Comparison of ENCODE assay signal across 15 cellular contexts in genomic region chr12:88558341-88558867, GRCh38. TPM values are rescaled to one million over a fixed set of nuclear protein-coding genes. Genes with fewer than 3 reads are reported as not detected.
"Had no signal": no experiment of that assay in that cellular context is flagged by ENCODE, and none has a peak within 500 bp of the region (broad histone marks: within the 10 kb centered on the region; RNA-seq: fewer than 3 reads in every experiment).

No MANE protein-coding gene starts in this region.

- H3K9me3 ChIP-seq: prostate gland, right lobe of liver had no signal

- H3K4me3 Mint-ChIP-seq: activated CD4-positive, alpha-beta memory T cell treated with anti-CD3 and anti-CD28 coated beads, Interleukin-2, amount 10 ng/mL, durations not matched to agents 7 days and 5 days; activated naive CD8-positive, alpha-beta T cell treated with anti-CD3 and anti-CD28 coated beads for 36 hours; activated T-cell treated with anti-CD3 and anti-CD28 coated beads, Interleukin-2, amount 50 U/mL, for 72 hours; memory B cell; nephron; stimulated activated naive B cell treated with anti-CD40 and anti-IgM and Interleukin-4, amounts not matched to agents 10 μg/mL and 1 μg/mL and 100 μg/mL, for 72 hours had no signal

- H3K27me3 ChIP-seq: cardiac muscle cell, right lobe of liver had no signal

- H3K36me3 Mint-ChIP-seq: activated naive CD8-positive, alpha-beta T cell treated with anti-CD3 and anti-CD28 coated beads for 36 hours; memory B cell; stimulated activated naive B cell treated with anti-CD40 and anti-IgM and Interleukin-4, amounts not matched to agents 10 μg/mL and 1 μg/mL and 100 μg/mL, for 72 hours had no signal

- ATAC-seq: activated T-cell treated with anti-CD3 and anti-CD28 coated beads, Interleukin-2, amount 50 U/mL, for 72 hours; stimulated activated naive B cell treated with anti-CD40 and anti-IgM and Interleukin-4, amounts not matched to agents 10 μg/mL and 1 μg/mL and 100 μg/mL, for 72 hours had no signal

- H3K4me3 ChIP-seq: cardiac muscle cell, prostate gland, right lobe of liver had no signal

- H3K27ac Mint-ChIP-seq: activated CD4-positive, alpha-beta memory T cell treated with anti-CD3 and anti-CD28 coated beads, Interleukin-2, amount 10 ng/mL, durations not matched to agents 7 days and 5 days; activated naive CD8-positive, alpha-beta T cell treated with anti-CD3 and anti-CD28 coated beads for 36 hours; activated T-cell treated with anti-CD3 and anti-CD28 coated beads, Interleukin-2, amount 50 U/mL, for 72 hours; memory B cell; nephron; stimulated activated naive B cell treated with anti-CD40 and anti-IgM and Interleukin-4, amounts not matched to agents 10 μg/mL and 1 μg/mL and 100 μg/mL, for 72 hours had no signal

- DNase-seq: activated CD4-positive, alpha-beta memory T cell treated with anti-CD3 and anti-CD28 coated beads, Interleukin-2, amount 10 ng/mL, durations not matched to agents 7 days and 5 days; activated CD8-positive, alpha-beta memory T cell treated with anti-CD3 and anti-CD28 coated beads, Interleukin-2, amount 50 U/mL, for 4 hours; activated gamma-delta T cell treated with Interleukin-2 at 50 U/mL for 16 hours; activated naive CD8-positive, alpha-beta T cell treated with anti-CD3 and anti-CD28 coated beads for 36 hours; activated T-cell treated with anti-CD3 and anti-CD28 coated beads, Interleukin-2, amount 50 U/mL, for 72 hours; hippocampal formation; occipital lobe; right lobe of liver; stimulated activated CD4-positive, alpha-beta T cell treated with anti-CD3 and anti-CD28 coated beads, Interleukin-2, amount 100 ng/mL, for 24 hours; stimulated activated naive B cell treated with anti-CD40 and anti-IgM and Interleukin-4, amounts not matched to agents 10 μg/mL and 1 μg/mL and 100 μg/mL, for 72 hours; substantia nigra had no signal

- H3K27me3 Mint-ChIP-seq: activated CD4-positive, alpha-beta memory T cell treated with anti-CD3 and anti-CD28 coated beads, Interleukin-2, amount 10 ng/mL, durations not matched to agents 7 days and 5 days; activated naive CD8-positive, alpha-beta T cell treated with anti-CD3 and anti-CD28 coated beads for 36 hours; memory B cell; stimulated activated naive B cell treated with anti-CD40 and anti-IgM and Interleukin-4, amounts not matched to agents 10 μg/mL and 1 μg/mL and 100 μg/mL, for 72 hours had no signal

- H3K27ac ChIP-seq: prostate gland, right lobe of liver had no signal

- H3K4me1 Mint-ChIP-seq: activated CD4-positive, alpha-beta memory T cell treated with anti-CD3 and anti-CD28 coated beads, Interleukin-2, amount 10 ng/mL, durations not matched to agents 7 days and 5 days; activated naive CD8-positive, alpha-beta T cell treated with anti-CD3 and anti-CD28 coated beads for 36 hours; memory B cell; stimulated activated naive B cell treated with anti-CD40 and anti-IgM and Interleukin-4, amounts not matched to agents 10 μg/mL and 1 μg/mL and 100 μg/mL, for 72 hours had no signal

- H3K36me3 ChIP-seq: cardiac muscle cell, prostate gland, right lobe of liver had no signal

- H3K9me3 Mint-ChIP-seq: activated CD4-positive, alpha-beta memory T cell treated with anti-CD3 and anti-CD28 coated beads, Interleukin-2, amount 10 ng/mL, durations not matched to agents 7 days and 5 days; activated naive CD8-positive, alpha-beta T cell treated with anti-CD3 and anti-CD28 coated beads for 36 hours; activated T-cell treated with anti-CD3 and anti-CD28 coated beads, Interleukin-2, amount 50 U/mL, for 72 hours; nephron had no signal

RNA-seq across cellular contexts. Expression of gene KITLG, which starts 21.9 kb away (rescaled TPM):
- total RNA-seq: activated CD4-positive, alpha-beta memory T cell treated with anti-CD3 and anti-CD28 coated beads, Interleukin-2, amount 10 ng/mL, durations not matched to agents 7 days and 5 days had no signal
